In genomic region chrX:20519826-20520225, GRCh38 we compare ENCODE assay signal across 21 cellular contexts.
"Had no signal": no experiment of that assay in that cellular context is flagged by ENCODE, and none has a peak within 500 bp of the region (broad histone marks: within the 10 kb centered on the region; RNA-seq: fewer than 3 reads in every experiment).

No MANE protein-coding gene starts in this region.

- H3K27ac Mint-ChIP-seq: T-cell had no signal

- FAIRE-seq: RCC 7860 had no signal

- H3K9me3 Mint-ChIP-seq: T-cell had no signal

- H3K36me3 Mint-ChIP-seq: T-cell had no signal

- H3K27me3 ChIP-seq: MG63 had no signal

- H3K9me3 ChIP-seq: SK-N-SH had no signal

- H3K4me3 Mint-ChIP-seq: T-cell had no signal

- H3K36me3 ChIP-seq: MG63 had no signal

- DNase-seq: Karpas-422, KG1, MG63, NCI-H1092 treated with DMSO at 0.1 percent for 48 hours, NCI-H1436, NCI-H187, NCI-H2029, NCI-H2171, NCI-H226, NCI-H446, NCI-H510A, NCI-H524 treated with DMSO at 0.1 percent for 48 hours, NCI-H69, NCI-H774, Right ventricle myocardium superior, RPMI8226, SIG-M5, SK-N-SH, SW 1271, T-cell had no signal

- H3K9ac ChIP-seq: SK-N-SH had no signal

- H3K4me3 ChIP-seq: MG63 had no signal

- ATAC-seq: T-cell had no signal
